In genomic region chr4:73615613-73616012, GRCh38 we compare ENCODE assay signal across 19 cellular contexts. TPM values are rescaled to one million over a fixed set of nuclear protein-coding genes. Genes with fewer than 3 reads are reported as not detected.
A peak's percentile ranks its signal among the peaks of the same experiment; 100 is the strongest.
DNase-seq lines count a peak whose midpoint lies in the region; FAIRE-seq and TF ChIP-seq lines count a peak whose summit lies in the region.
"Had no signal": no experiment of that assay in that cellular context is flagged by ENCODE, and none has a peak within 500 bp of the region (broad histone marks: within the 10 kb centered on the region; RNA-seq: fewer than 3 reads in every experiment).

No MANE protein-coding gene starts in this region.

- no peak overlapping the region for H4K8ac ChIP-seq in H1 (ENCODE audit: extremely low read depth, insufficient read depth, low read length)

- peaks cover 8% of the 10 kb centered on the region for H3K4me1 Mint-ChIP-seq in neural progenitor cell

- no peak overlapping the region for H2BK20ac ChIP-seq in H1 (ENCODE audit: low read length)

- no peak overlapping the region for H3K56ac ChIP-seq in H1 (replicated peaks; ENCODE audit: insufficient read length, low read depth, low read length)

- no peak overlapping the region for H3K18ac ChIP-seq in H1 (ENCODE audit: extremely low read depth, low read length)

- H3K4me1 ChIP-seq in H1 (replicated peaks in 1 of 4; ENCODE audit: control insufficient read depth in 3 of 4, insufficient read depth in 4 of 4, low read length in 3 of 4): peaks cover 0 to 3% (median 2%) of the 10 kb centered on the region in 4 experiments; a peak in 4 of 7 replicates
- peaks cover 2% of the 10 kb centered on the region for H3K4me1 ChIP-seq in neural progenitor cell

- H2AK5ac ChIP-seq in H1 (ENCODE audit: low read depth, low read length): no peak overlapping the region

- H3F3A ChIP-seq in neural progenitor cell (ENCODE audit: low read depth): peaks cover 7% of the 10 kb centered on the region

- no peak overlapping the region for H3K4me2 ChIP-seq in H1 (ENCODE audit: insufficient read depth in 1 of 2, low read depth in 2 of 2, low read length in 2 of 2)
- no peak overlapping the region for H3K4me2 ChIP-seq in neural progenitor cell

- peaks cover 0 to 6% (median 3%) of the 10 kb centered on the region in 4 experiments; a peak in 2 of 7 replicates for H3K27me3 ChIP-seq in H1 (replicated peaks in 1 of 4; ENCODE audit: control insufficient read depth in 3 of 4, extremely low read depth in 1 of 4, insufficient read depth in 3 of 4, low read length in 3 of 4)
- peaks cover 9% of the 10 kb centered on the region for H3K27me3 ChIP-seq in neural progenitor cell

- POLR2A ChIA-PET in H1 (lab: Charles Lee; ENCODE audit: partially characterized antibody): no interaction called here

- H3K36me3 Mint-ChIP-seq in neural progenitor cell: no peaks in the 10 kb centered on the region
- H3K36me3 Mint-ChIP-seq: activated naive CD4-positive, alpha-beta T cell treated with anti-CD3 and anti-CD28 coated beads, Interleukin-2, amount 10 ng/mL, durations not matched to agents 7 days and 5 days; CD4-positive, alpha-beta memory T cell; natural killer cell treated with Interleukin-12 subunit alpha and Interleukin-12 subunit beta and Interleukin-15 and Interleukin-18, amount 100 ng/mL, for 72 hours had no signal

- H3K23ac ChIP-seq in H1 (ENCODE audit: insufficient read length): no peak overlapping the region

- H3K9me3 Mint-ChIP-seq in neural progenitor cell: no peaks in the 10 kb centered on the region
- H3K9me3 Mint-ChIP-seq: activated naive CD4-positive, alpha-beta T cell treated with anti-CD3 and anti-CD28 coated beads, Interleukin-2, amount 10 ng/mL, durations not matched to agents 7 days and 5 days had no signal

- TF ChIP-seq RAD21 in H1 (IDR thresholded peaks at IDR 0.05 in 1 of 2, conservative IDR thresholded peaks at IDR 0.05 in 1 of 2; ENCODE audit: low read depth in 2 of 2, low read length in 2 of 2): peak; percentile 43 to 56

- DNase-seq in DMS153 treated with DMSO at 0.1 percent for 48 hours (lab: John Stamatoyannopoulos, UW; ENCODE audit: unreplicated experiment): peak; percentile 34
- DNase-seq in DMS153 (lab: John Stamatoyannopoulos, UW): no peak
- DNase-seq in NCI-H146 (lab: John Stamatoyannopoulos, UW): peak; percentile 52
- peak in 1 of 2 experiments; percentile 47 for DNase-seq in H1 (ENCODE audit: low read depth in 1 of 2, low spot score in 2 of 2)
- DNase-seq in neural progenitor cell (ENCODE audit: low spot score): peak; percentile 58
- DNase-seq in activated CD8-positive, alpha-beta memory T cell treated with anti-CD3 and anti-CD28 coated beads for 24 hours: no peak
- no peak for DNase-seq in NCI-H2196 treated with DMSO at 0.1 percent for 48 hours (lab: John Stamatoyannopoulos, UW; ENCODE audit: unreplicated experiment)
- no peak for DNase-seq in COR-L47 (lab: John Stamatoyannopoulos, UW)
- DNase-seq: activated CD8-positive, alpha-beta memory T cell treated with anti-CD3 and anti-CD28 coated beads, Interleukin-2, amount 50 U/mL, for 48 hours; activated naive CD4-positive, alpha-beta T cell treated with anti-CD3 and anti-CD28 coated beads, Interleukin-2, amount 10 ng/mL, durations not matched to agents 7 days and 5 days; CD4-positive, alpha-beta memory T cell; NCI-H2029; sigmoid colon; stimulated activated naive CD8-positive, alpha-beta T cell treated with anti-CD3 and anti-CD28 coated beads, Interleukin-15, Interleukin-2, amounts not matched to agents 100 U/mL and 50 U/mL, for 24 hours; SW 1271 had no signal

- WGBS in H1 (ENCODE audit: extremely low coverage in 1 of 2, insufficient coverage in 1 of 2, insufficient read length in 1 of 2, insufficient replicate concordance in 2 of 2, low coverage in 1 of 2, low lambda C conversion rate in 2 of 2, missing lambda C conversion rate in 1 of 2), 2 experiments: 34% methylated on average over 2 of the region's 2 CpGs; no CpG with 5 or more reads in 1 of the 2 experiments

- H4K20me1 ChIP-seq in H1 (replicated peaks in 1 of 2; ENCODE audit: control insufficient read depth in 1 of 2, insufficient read depth in 2 of 2, low read length in 2 of 2) (no peaks in the 10 kb centered on the region), neural progenitor cell (ENCODE audit: low read depth) (no peaks in the 10 kb centered on the region)

- peaks cover 2% of the 10 kb centered on the region for H3K27me3 Mint-ChIP-seq in neural progenitor cell (ENCODE audit: insufficient read depth, low read depth)

- H3K36me3 ChIP-seq in H1 (ENCODE audit: control insufficient read depth in 2 of 4, insufficient read depth in 4 of 4, low read length in 3 of 4) (no peaks in the 10 kb centered on the region), neural progenitor cell (no peaks in the 10 kb centered on the region)
- H3K36me3 ChIP-seq: cardiac muscle cell, sigmoid colon had no signal

- H3K4me3 ChIP-seq in H1 (ENCODE audit: extremely low read depth in 1 of 4, insufficient read depth in 2 of 4, low read depth in 3 of 4, low read length in 4 of 4) (no peak overlapping the region), neural progenitor cell (no peak overlapping the region)
- H3K4me3 ChIP-seq: cardiac muscle cell, sigmoid colon had no signal

- TF ChIP-seq CTCF in H1 (IDR thresholded peaks at IDR 0.05; ENCODE audit: control extremely low read depth in 1 of 3, insufficient read depth in 1 of 3, low read depth in 1 of 3, low read length in 3 of 3): peak; percentile 38 to 64 (median 48)
- peak; percentile 38 for TF ChIP-seq CTCF in neural progenitor cell (IDR thresholded peaks at IDR 0.05)

- peak in 1 of 2 experiments; percentile 96; a peak in 1 of 3 replicates for TF ChIP-seq EP300 in H1 (IDR thresholded peaks at IDR 0.05; ENCODE audit: borderline replicate concordance in 1 of 2, low read depth in 2 of 2, low read length in 2 of 2)

- no peak overlapping the region for H3K4me3 Mint-ChIP-seq in neural progenitor cell
- H3K4me3 Mint-ChIP-seq: activated naive CD4-positive, alpha-beta T cell treated with anti-CD3 and anti-CD28 coated beads, Interleukin-2, amount 10 ng/mL, durations not matched to agents 7 days and 5 days; CD4-positive, alpha-beta memory T cell; natural killer cell treated with Interleukin-12 subunit alpha and Interleukin-12 subunit beta and Interleukin-15 and Interleukin-18, amount 100 ng/mL, for 72 hours had no signal

- H2BK12ac ChIP-seq in H1 (ENCODE audit: low read depth, low read length): no peak overlapping the region

- TF ChIP-seq POLR2A in H1 (IDR thresholded peaks at IDR 0.05; ENCODE audit: control extremely low read depth in 1 of 2, low read depth in 2 of 2, low read length in 2 of 2): no peak

- no peaks in the 10 kb centered on the region for H3K79me1 ChIP-seq in H1 (ENCODE audit: low read depth, low read length)

- FAIRE-seq in H1 (lab: Jason Lieb, UNC): peak; percentile 39
- FAIRE-seq: endometrium had no signal

- H2AFZ ChIP-seq in H1 (ENCODE audit: low read length): no peak overlapping the region
- H2AFZ ChIP-seq in neural progenitor cell (replicated peaks): no peak overlapping the region

- no peak overlapping the region for H2BK15ac ChIP-seq in H1 (ENCODE audit: low read length)

- no peaks in the 10 kb centered on the region for H3K23me2 ChIP-seq in H1 (ENCODE audit: low read depth, low read length)

- H3K9ac ChIP-seq in H1 (replicated peaks in 1 of 4; ENCODE audit: extremely low read depth in 1 of 4, low read depth in 3 of 4, low read length in 3 of 4): no peak overlapping the region
- H3K9ac ChIP-seq in neural progenitor cell: no peak overlapping the region

- H3K27ac Mint-ChIP-seq in neural progenitor cell: no peak overlapping the region
- H3K27ac Mint-ChIP-seq: activated naive CD4-positive, alpha-beta T cell treated with anti-CD3 and anti-CD28 coated beads, Interleukin-2, amount 10 ng/mL, durations not matched to agents 7 days and 5 days; CD4-positive, alpha-beta memory T cell; natural killer cell treated with Interleukin-12 subunit alpha and Interleukin-12 subunit beta and Interleukin-15 and Interleukin-18, amount 100 ng/mL, for 72 hours had no signal

- H4K91ac ChIP-seq in H1 (replicated peaks; ENCODE audit: insufficient read length, low read length): no peak overlapping the region

- H3K27ac ChIP-seq in H1 (ENCODE audit: low read depth, low read length) (no peak overlapping the region), neural progenitor cell (no peak overlapping the region)
- H3K27ac ChIP-seq: cardiac muscle cell, HL-60, sigmoid colon had no signal

- H2BK120ac ChIP-seq in H1 (replicated peaks; ENCODE audit: low read depth, low read length): no peak overlapping the region

- no peak overlapping the region for H4K5ac ChIP-seq in H1 (ENCODE audit: insufficient read length, low read depth, low read length)

- H3K14ac ChIP-seq in H1 (ENCODE audit: insufficient read length): no peak overlapping the region

- H3K79me2 ChIP-seq in H1 (ENCODE audit: control insufficient read depth in 1 of 2, insufficient read depth in 2 of 2, low read length in 2 of 2): no peaks in the 10 kb centered on the region
- H3K79me2 ChIP-seq in neural progenitor cell (ENCODE audit: low read depth): no peaks in the 10 kb centered on the region

- no peaks in the 10 kb centered on the region for H3K9me3 ChIP-seq in H1 (ENCODE audit: insufficient read depth in 2 of 2, low read depth in 1 of 2, low read length in 1 of 2)
- no peaks in the 10 kb centered on the region for H3K9me3 ChIP-seq in neural progenitor cell (ENCODE audit: low read depth)
- H3K9me3 ChIP-seq: sigmoid colon had no signal

- no peak overlapping the region for H3K4ac ChIP-seq in H1 (replicated peaks; ENCODE audit: insufficient read length, low read depth, low read length)

- no peak overlapping the region for H2BK5ac ChIP-seq in H1 (ENCODE audit: low read depth, low read length)

- CTCF ChIA-PET in H1 (lab: Charles Lee; ENCODE audit: partially characterized antibody): interaction anchor here (0.7 to 2.0 kb wide), 3 partner anchors 14 to 42 kb away, joined by 3 to 8 read pairs (median 6); no protein-coding TSS in a partner anchor

TF ChIP-seq in H1, 55 proteins besides CTCF, POLR2A, EP300 and RAD21 (continues in another document):
- TF ChIP-seq TCF12 (IDR thresholded peaks at IDR 0.05; ENCODE audit: low read depth, low read length): peak; percentile 61; the same call in 1 of the 2 replicates
- TF ChIP-seq, protein P1, sequence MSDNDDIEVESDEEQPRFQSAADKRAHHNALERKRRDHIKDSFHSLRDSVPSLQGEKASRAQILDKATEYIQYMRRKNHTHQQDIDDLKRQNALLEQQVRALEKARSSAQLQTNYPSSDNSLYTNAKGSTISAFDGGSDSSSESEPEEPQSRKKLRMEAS (IDR thresholded peaks at IDR 0.05): 0 out of 2 replicates have a peak, but pooled peaks have one; percentile 45

RNA-seq across cellular contexts. Expression of gene RASSF6, which starts 4.6 kb away (rescaled TPM):
- 0.28 and 0.44 TPM in 2 replicates for total RNA-seq in H1 (2021; fragmentation: NEBNext Ultra II Directional; extraction: Animal tissue kit (Norgen Biotek cat#: 25700))
- polyA plus RNA-seq in H1 (2011; rRNA removed): 0.02 and 0.03 TPM in 2 replicates
- polyA plus RNA-seq in H1 (2011; cell fraction: cytosol; rRNA removed): 0.03 TPM
- polyA plus RNA-seq in H1 (2011; cell fraction: nucleus; rRNA removed): 0.06 TPM
- polyA plus RNA-seq in H1 (2012, experiment 1 of 2): 0.06 to 0.09 TPM (median 0.08 TPM) in 3 of 4 replicates, not detected in the other
- polyA plus RNA-seq in H1 (2012, experiment 2 of 2): not detected
- 0.55 TPM for polyA plus RNA-seq in H1 (2013, experiment 1 of 2)
- 0.55 TPM for polyA plus RNA-seq in H1 (2013, experiment 2 of 2)
- polyA minus RNA-seq in H1 (2011; rRNA and poly(A)+ RNA removed): 0.13 and 0.20 TPM in 2 replicates
- not detected for polyA minus RNA-seq in H1 (2011; cell fraction: cytosol; rRNA and poly(A)+ RNA removed)
- 1.4 TPM for polyA minus RNA-seq in H1 (2011; cell fraction: nucleus; rRNA and poly(A)+ RNA removed)
- not detected in 2 replicates for total RNA-seq in neural progenitor cell (ENCODE audit: low replicate concordance)
- total RNA-seq: cardiac muscle cell; natural killer cell treated with Interleukin-12 subunit alpha and Interleukin-12 subunit beta and Interleukin-15 and Interleukin-18, amount 100 ng/mL, for 72 hours had no signal
- polyA plus RNA-seq: cardiac muscle cell had no signal

Comparison
In these comparisons a context has a peak if more than half of its experiments do, and no peak if none do; other contexts are left out.
1. DNase-seq: peak in DMS153 treated with DMSO at 0.1 percent for 48 hours (single experiment), NCI-H146 (single experiment) and neural progenitor cell (single experiment); none in DMS153 (single experiment), activated CD8-positive, alpha-beta memory T cell treated with anti-CD3 and anti-CD28 coated beads for 24 hours (single experiment), NCI-H2196 treated with DMSO at 0.1 percent for 48 hours (single experiment) and COR-L47 (single experiment).